ENCODE assay signal across 8 cellular contexts in the genomic region with DNA sequence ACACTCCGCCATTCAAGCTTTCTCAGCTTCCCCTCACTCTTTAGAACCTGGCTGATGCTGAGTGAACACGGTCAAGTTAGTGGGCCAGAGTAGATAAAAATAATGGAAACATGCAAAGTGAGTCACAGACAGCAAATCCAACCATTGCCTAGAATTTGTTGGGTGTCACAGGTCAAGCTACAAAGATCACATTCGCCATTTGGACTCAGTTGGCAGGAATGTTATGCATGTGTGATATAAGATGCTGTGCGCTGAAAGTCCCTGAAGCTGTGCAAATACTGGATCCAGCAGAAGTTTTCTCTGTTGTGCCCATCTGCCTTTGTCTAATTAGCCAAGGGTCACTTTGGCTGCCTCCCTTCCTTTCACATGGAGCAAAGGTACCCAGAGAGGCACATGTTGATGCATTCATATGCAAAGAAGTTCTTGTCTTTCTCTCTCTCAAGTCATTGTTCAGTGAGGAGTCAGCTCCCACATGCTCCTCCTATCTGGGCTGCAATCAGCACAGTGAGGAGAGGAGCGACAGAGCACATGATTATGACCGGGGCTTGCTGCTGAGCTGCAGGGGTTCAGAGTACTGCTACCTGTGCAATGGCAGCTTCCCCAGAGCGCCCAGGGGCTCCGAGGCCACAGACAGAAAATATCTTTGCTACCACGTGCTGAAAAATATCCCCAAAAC. TPM values are rescaled to one million over a fixed set of nuclear protein-coding genes. Genes with fewer than 3 reads are reported as not detected.
DNase-seq lines count a peak whose midpoint lies in the region; ATAC-seq and TF ChIP-seq lines count a peak whose summit lies in the region.

No MANE protein-coding gene starts in this region.

- POLR2A ChIA-PET in PC-9 (lab: Charles Lee; ENCODE audit: unreplicated experiment) = no interaction called here

- peak; percentile 20 for ATAC-seq in GM21825 (IDR thresholded peaks at IDR 0.05; ENCODE audit: unreplicated experiment)

- H3K27me3 ChIP-seq in Peyer's patch = no peaks in the 10 kb centered on the region
- no peaks in the 10 kb centered on the region for H3K27me3 ChIP-seq in iPS DF 6.9 (ENCODE audit: control insufficient read depth, insufficient read depth, low read length)
- H3K27me3 ChIP-seq in PC-9 (ENCODE audit: insufficient read depth, low read depth) = peaks cover 9% of the 10 kb centered on the region; the same call in 1 of the 2 replicates

- intact Hi-C loops in PC-9 (cut with micrococcal nuclease; ENCODE audit: unreplicated experiment) = no loop called here

- H3K27ac ChIP-seq in Peyer's patch (peak overlapping the region; percentile 19 to 83 (median 37)), iPS DF 6.9 (ENCODE audit: low read length) (no peak overlapping the region), PC-9 (no peak overlapping the region)

- no peaks in the 10 kb centered on the region for H3K79me2 ChIP-seq in PC-9 (ENCODE audit: low read depth)

- no peaks in the 10 kb centered on the region for H3K9me2 ChIP-seq in PC-9 (ENCODE audit: insufficient read depth)

- H2AFZ ChIP-seq in PC-9 = no peak overlapping the region

- no TSS peak for BruUV-seq in PC-9 (replicated peaks; lab: Mats Ljungman, UMichigan)

- peaks cover 0 to 46% (median 29%) of the 10 kb centered on the region in 4 donors for H3K4me1 ChIP-seq in Peyer's patch
- H3K4me1 ChIP-seq in iPS DF 6.9 (ENCODE audit: control insufficient read depth, insufficient read depth, low read length) = peaks cover 11% of the 10 kb centered on the region; the same call in 1 of the 2 replicates
- no peaks in the 10 kb centered on the region for H3K4me1 ChIP-seq in PC-9 (replicated peaks; ENCODE audit: insufficient read depth)

- TF ChIP-seq CTCF in Peyer's patch (IDR thresholded peaks at IDR 0.05) (no peak), PC-9 (conservative IDR thresholded peaks at IDR 0.05) (no peak)

- H4K20me1 ChIP-seq in PC-9 (ENCODE audit: insufficient read depth) = no peaks in the 10 kb centered on the region

- peak overlapping the region; percentile 19; the same call in 1 of the 2 replicates for H3K4me3 ChIP-seq in GM08714 (ENCODE audit: low read length)
- H3K4me3 ChIP-seq in Peyer's patch = peak overlapping the region in 1 of 4 donors; percentile 9
- H3K4me3 ChIP-seq in iPS DF 6.9 (ENCODE audit: low read length) = no peak overlapping the region
- H3K4me3 ChIP-seq in PC-9 = no peak overlapping the region

- H3K9me3 ChIP-seq in Peyer's patch = no peaks in the 10 kb centered on the region
- H3K9me3 ChIP-seq in iPS DF 6.9 (ENCODE audit: control insufficient read depth, insufficient read depth, low read length) = no peaks in the 10 kb centered on the region
- H3K9me3 ChIP-seq in PC-9 (ENCODE audit: insufficient read depth, low read depth) = no peaks in the 10 kb centered on the region

- H3K4me2 ChIP-seq in PC-9 = no peak overlapping the region

- no CpG with 5 or more reads among the region's 9 CpGs for WGBS in iPS DF 6.9 (ENCODE audit: insufficient coverage, insufficient read length)

- H3F3A ChIP-seq in PC-9 (ENCODE audit: insufficient read depth, low read depth) = no peaks in the 10 kb centered on the region

- CTCF ChIA-PET in PC-9 (lab: Charles Lee) = interaction anchor here (0.7 kb wide), 1 partner anchor 444 kb away, joined by 4 read pairs; no protein-coding TSS in a partner anchor

- TF ChIP-seq POLR2A in Peyer's patch (IDR thresholded peaks at IDR 0.05) = no peak

- no peaks in the 10 kb centered on the region for H3K36me3 ChIP-seq in Peyer's patch
- H3K36me3 ChIP-seq in iPS DF 6.9 (ENCODE audit: control insufficient read depth, insufficient read depth, low read length) = no peaks in the 10 kb centered on the region
- no peaks in the 10 kb centered on the region for H3K36me3 ChIP-seq in PC-9 (ENCODE audit: low read depth)

- peak in 2 of 3 donors; percentile 61 to 67 for DNase-seq in Peyer's patch
- peak; percentile 78 for DNase-seq in iPS DF 6.9 (ENCODE audit: low read depth, low spot score)
- DNase-seq in NCI-H1417 (lab: John Stamatoyannopoulos, UW) = no peak
- DNase-seq in NCI-H1694 treated with DMSO at 0.1 percent for 48 hours (lab: John Stamatoyannopoulos, UW) = no peak
- no peak for DNase-seq in DMS114 treated with DMSO at 0.1 percent for 48 hours (lab: John Stamatoyannopoulos, UW; ENCODE audit: unreplicated experiment)
- DNase-seq in PC-9 = no peak

RNA-seq across cellular contexts. Expression of gene FLI1, which starts 39.7 kb away (rescaled TPM):
- 10 to 100 TPM in 3 of 4 donors, 1 to 10 TPM in 1; 7.7 to 66.8 (median 15.3) TPM for total RNA-seq in Peyer's patch
- 2.8 and 3.6 TPM in 2 replicates for total RNA-seq in PC-9 (2021)

Comparison
In these comparisons a context has a peak if more than half of its experiments do, and no peak if none do; other contexts are left out.
1. DNase-seq: peak in Peyer's patch (2 of 3) and iPS DF 6.9 (single experiment); none in NCI-H1417 (0 of 3), NCI-H1694 treated with DMSO at 0.1 percent for 48 hours (single experiment), DMS114 treated with DMSO at 0.1 percent for 48 hours (single experiment) and PC-9 (0 of 2).
2. H3K27ac ChIP-seq: peak in Peyer's patch (4 of 4); none in iPS DF 6.9 (single experiment) and PC-9 (single experiment).